ENCODE assay signal across 16 cellular contexts in the genomic region with DNA sequence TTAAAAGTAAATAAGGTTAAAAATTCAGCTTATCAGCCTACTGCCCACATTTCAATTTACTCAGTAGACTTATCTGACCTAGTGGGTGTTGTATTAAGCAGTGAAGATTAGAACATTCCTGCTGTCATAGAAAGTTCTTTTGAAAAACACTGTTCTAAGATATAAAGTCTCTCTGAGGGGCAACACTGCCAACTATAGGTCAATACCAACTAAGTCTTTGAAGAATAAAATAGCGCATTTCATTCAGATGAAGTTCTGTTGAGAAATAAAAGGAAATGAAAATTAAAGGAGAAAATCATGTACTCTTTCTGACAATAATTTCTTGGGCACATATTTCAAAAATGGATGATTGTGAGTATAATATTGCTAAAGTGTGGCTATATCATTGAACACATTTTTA.
DNase-seq lines count a peak whose midpoint lies in the region; TF ChIP-seq lines count a peak whose summit lies in the region.
"Had no signal": no experiment of that assay in that cellular context is flagged by ENCODE, and none has a peak within 500 bp of the region (broad histone marks: within the 10 kb centered on the region; RNA-seq: fewer than 3 reads in every experiment).

No MANE protein-coding gene starts in this region.

- H3K4me1 Mint-ChIP-seq in endothelial cell (ENCODE audit: unreplicated experiment) (no peaks in the 10 kb centered on the region), progenitor cell of endocrine pancreas (ENCODE audit: low read depth) (peaks cover 21% of the 10 kb centered on the region)
- H3K4me1 Mint-ChIP-seq in activated CD4-positive, alpha-beta memory T cell treated with anti-CD3 and anti-CD28 coated beads for 36 hours (ENCODE audit: low read depth) = no peaks in the 10 kb centered on the region

- H3K9me3 Mint-ChIP-seq in endothelial cell (ENCODE audit: unreplicated experiment) (no peaks in the 10 kb centered on the region), progenitor cell of endocrine pancreas (ENCODE audit: low read depth) (peaks cover 3% of the 10 kb centered on the region)
- peaks cover 14% of the 10 kb centered on the region for H3K9me3 Mint-ChIP-seq in activated CD4-positive, alpha-beta memory T cell treated with anti-CD3 and anti-CD28 coated beads for 36 hours

- DNase-seq in H7 (peak; percentile 2), OCI-M1 (lab: John Stamatoyannopoulos, UW) (peak; percentile 92), endothelial cell (ENCODE audit: low spot score) (no peak), progenitor cell of endocrine pancreas (ENCODE audit: low spot score, unreplicated experiment) (no peak), GM19238 (ENCODE audit: insufficient read length, low spot score) (no peak), SKM-1 treated with dmso at 0.1 percent for 144 hours (lab: John Stamatoyannopoulos, UW; ENCODE audit: unreplicated experiment) (no peak)
- DNase-seq in activated CD4-positive, alpha-beta memory T cell treated with anti-CD3 and anti-CD28 coated beads for 36 hours = no peak
- DNase-seq: EL, HCEC 1CT, IMR-90, Kasumi-1, NCI-H1417 treated with DMSO at 0.1 percent for 48 hours, NCI-H2029, NCI-H2171 treated with DMSO at 0.1 percent for 48 hours, NCI-H510A had no signal

- H3K36me3 ChIP-seq in H7 (replicated peaks; ENCODE audit: control insufficient read depth, insufficient read depth, low read length) = no peaks in the 10 kb centered on the region

- CTCF ChIA-PET in activated CD4-positive, alpha-beta memory T cell treated with anti-CD3 and anti-CD28 coated beads for 36 hours (lab: Charles Lee) = no interaction called here

- H3K4me3 Mint-ChIP-seq in endothelial cell (ENCODE audit: unreplicated experiment) (no peak overlapping the region), progenitor cell of endocrine pancreas (ENCODE audit: low read depth) (no peak overlapping the region)
- H3K4me3 Mint-ChIP-seq in activated CD4-positive, alpha-beta memory T cell treated with anti-CD3 and anti-CD28 coated beads for 36 hours = no peak overlapping the region

- no peaks in the 10 kb centered on the region for H3K36me3 Mint-ChIP-seq in endothelial cell (ENCODE audit: low read depth, unreplicated experiment)
- no peaks in the 10 kb centered on the region for H3K36me3 Mint-ChIP-seq in progenitor cell of endocrine pancreas (ENCODE audit: insufficient read depth)
- no peaks in the 10 kb centered on the region for H3K36me3 Mint-ChIP-seq in activated CD4-positive, alpha-beta memory T cell treated with anti-CD3 and anti-CD28 coated beads for 36 hours

- intact Hi-C loops in activated CD4-positive, alpha-beta memory T cell treated with anti-CD3 and anti-CD28 coated beads for 36 hours (cut with micrococcal nuclease) = no loop called here

- H3K27me3 Mint-ChIP-seq in endothelial cell (ENCODE audit: unreplicated experiment) (no peaks in the 10 kb centered on the region), progenitor cell of endocrine pancreas (peaks cover 24% of the 10 kb centered on the region)
- H3K27me3 Mint-ChIP-seq in activated CD4-positive, alpha-beta memory T cell treated with anti-CD3 and anti-CD28 coated beads for 36 hours = no peaks in the 10 kb centered on the region

- H3K4me3 ChIP-seq in H7 (ENCODE audit: insufficient read depth, low read depth, low read length) = no peak overlapping the region
- H3K4me3 ChIP-seq: SK-N-MC had no signal

- TF ChIP-seq CTCF in endothelial cell (IDR thresholded peaks at IDR 0.05; ENCODE audit: unreplicated experiment) = peak; percentile 39
- TF ChIP-seq CTCF in progenitor cell of endocrine pancreas (IDR thresholded peaks at IDR 0.05; ENCODE audit: unreplicated experiment) = peak; percentile 54

- H3K27me3 ChIP-seq in H7 (ENCODE audit: control insufficient read depth, insufficient read depth, low read length) = no peaks in the 10 kb centered on the region

- POLR2A ChIA-PET in activated CD4-positive, alpha-beta memory T cell treated with anti-CD3 and anti-CD28 coated beads for 36 hours (lab: Charles Lee) = no interaction called here

- H3K27ac Mint-ChIP-seq in endothelial cell (ENCODE audit: unreplicated experiment) (no peak overlapping the region), progenitor cell of endocrine pancreas (no peak overlapping the region)
- H3K27ac Mint-ChIP-seq in activated CD4-positive, alpha-beta memory T cell treated with anti-CD3 and anti-CD28 coated beads for 36 hours = no peak overlapping the region

Comparison
In these comparisons a context has a peak if more than half of its experiments do, and no peak if none do; other contexts are left out.
1. DNase-seq: peak in H7 (single experiment) and OCI-M1 (single experiment); none in endothelial cell (single experiment), progenitor cell of endocrine pancreas (single experiment), GM19238 (single experiment), activated CD4-positive, alpha-beta memory T cell treated with anti-CD3 and anti-CD28 coated beads for 36 hours (single experiment) and SKM-1 treated with dmso at 0.1 percent for 144 hours (single experiment).